8 cellular contexts compared by ENCODE assay signal in genomic region chr17:7484067-7484963, GRCh38. TPM values are rescaled to one million over a fixed set of nuclear protein-coding genes. Genes with fewer than 3 reads are reported as not detected.
DNase-seq lines count a peak whose midpoint lies in the region; ATAC-seq and TF ChIP-seq lines count a peak whose summit lies in the region.

Gene POLR2A (plus strand): TSS chr17:7484366.

- H3K27me3 ChIP-seq in DND-41 (ENCODE audit: insufficient read depth, low read length, poor library complexity) (no peaks in the 10 kb centered on the region), GM23248 (replicated peaks; ENCODE audit: insufficient read depth) (no peaks in the 10 kb centered on the region)
- no peaks in the 10 kb centered on the region for H3K27me3 ChIP-seq in naive thymus-derived CD4-positive, alpha-beta T cell (ENCODE audit: control insufficient read depth in 2 of 2, insufficient read depth in 2 of 2, low read length in 2 of 2)

- peak; percentile 66 for ATAC-seq in DND-41 (ENCODE audit: insufficient read depth, low read depth)
- peak; percentile 80 for ATAC-seq in naive thymus-derived CD4-positive, alpha-beta T cell
- peak; percentile 67 to 76 for ATAC-seq in stimulated activated naive B cell treated with anti-CD40 and anti-IgM and Interleukin-4, amounts not matched to agents 10 μg/mL and 1 μg/mL and 100 μg/mL, for 72 hours (replicated peaks)

- peaks cover 18% of the 10 kb centered on the region for H3F3A ChIP-seq in GM23248 (ENCODE audit: insufficient read depth)

- H2AFZ ChIP-seq in DND-41 (ENCODE audit: low read depth, low read length) (peak within 1 kb of the TSS; percentile 87), GM23248 (peak within 1 kb of the TSS; percentile 92)

- peak within 1 kb of the TSS; percentile 70 to 85 for H3K4me3 ChIP-seq in DND-41 (ENCODE audit: low read depth in 1 of 2, low read length in 2 of 2)
- peak within 1 kb of the TSS; percentile 95 for H3K4me3 ChIP-seq in GM23248
- peak within 1 kb of the TSS; percentile 100 for H3K4me3 ChIP-seq in naive thymus-derived CD4-positive, alpha-beta T cell (ENCODE audit: low read length)

- H3K9me3 ChIP-seq in DND-41 (ENCODE audit: insufficient read depth, low read length, severe bottlenecking) (no peaks in the 10 kb centered on the region), GM23248 (ENCODE audit: low read depth) (no peaks in the 10 kb centered on the region)
- no peaks in the 10 kb centered on the region for H3K9me3 ChIP-seq in naive thymus-derived CD4-positive, alpha-beta T cell (ENCODE audit: control insufficient read depth in 2 of 3, low read length in 3 of 3)

- 1% methylated on average over 52 to 59 of the region's 68 CpGs for WGBS in GM23248 (ENCODE audit: low coverage in 1 of 2, low lambda C conversion rate in 2 of 2, missing lambda C conversion rate in 2 of 2), 2 experiments

- DNase-seq in DND-41: peak; percentile 97
- peak; percentile 99 for DNase-seq in GM23248
- peak; percentile 68 to 79 for DNase-seq in Kasumi-1 (lab: John Stamatoyannopoulos, UW)
- peak; percentile 96 for DNase-seq in RPMI7951 (ENCODE audit: low read depth)
- DNase-seq in activated T-helper 1 cell treated with anti-CD3 and anti-CD28 coated beads, Interleukin-2, amount 50 U/mL, for 16 hours (ENCODE audit: low read depth in 1 of 2, low spot score in 1 of 2): peak; percentile 96 to 98
- peak; percentile 99 for DNase-seq in fibroblast of gingiva (ENCODE audit: low read depth)
- DNase-seq in naive thymus-derived CD4-positive, alpha-beta T cell: peak; percentile 97 to 99 (median 99)
- peak; percentile 97 for DNase-seq in stimulated activated naive B cell treated with anti-CD40 and anti-IgM and Interleukin-4, amounts not matched to agents 10 μg/mL and 1 μg/mL and 100 μg/mL, for 72 hours

- H3K27me3 Mint-ChIP-seq in naive thymus-derived CD4-positive, alpha-beta T cell: no peaks in the 10 kb centered on the region
- no peaks in the 10 kb centered on the region for H3K27me3 Mint-ChIP-seq in stimulated activated naive B cell treated with anti-CD40 and anti-IgM and Interleukin-4, amounts not matched to agents 10 μg/mL and 1 μg/mL and 100 μg/mL, for 72 hours

- H3K9ac ChIP-seq in DND-41 (ENCODE audit: low read depth, low read length): peak within 1 kb of the TSS; percentile 98
- peak within 1 kb of the TSS; percentile 99 for H3K9ac ChIP-seq in GM23248

- POLR2A ChIA-PET in naive thymus-derived CD4-positive, alpha-beta T cell (lab: Charles Lee): interaction anchor here (0.6 to 6.3 kb wide), 43 partner anchors 8 to 672 kb away, joined by 3 to 107 read pairs (median 5); partner anchors contain the start of genes ACAP1, CHRNB1, FGF11 and MPDU1

- H3K36me3 ChIP-seq in DND-41 (ENCODE audit: insufficient read depth, low read length): peaks cover 22% of the 10 kb centered on the region
- H3K36me3 ChIP-seq in GM23248 (ENCODE audit: low read depth): no peaks in the 10 kb centered on the region
- peaks cover 0 to 6% (median 0%) of the 10 kb centered on the region in 3 experiments for H3K36me3 ChIP-seq in naive thymus-derived CD4-positive, alpha-beta T cell (ENCODE audit: control insufficient read depth in 2 of 3, insufficient read depth in 3 of 3, low read length in 3 of 3)

- no peak for TF ChIP-seq CTCF in DND-41 (IDR thresholded peaks at IDR 0.05; ENCODE audit: borderline replicate concordance, extremely low read depth, low read length, poor library complexity, severe bottlenecking)

- H3K4me2 ChIP-seq in DND-41 (ENCODE audit: insufficient read depth, low read length): peak within 1 kb of the TSS; percentile 80
- H3K4me2 ChIP-seq in GM23248 (ENCODE audit: unreplicated experiment): peak within 1 kb of the TSS; percentile 93

- H4K20me1 ChIP-seq in DND-41 (ENCODE audit: insufficient read depth, low read length) (peaks cover 39% of the 10 kb centered on the region), GM23248 (ENCODE audit: insufficient read depth) (peaks cover 12% of the 10 kb centered on the region; the same call in 1 of the 2 replicates)

- H3K79me2 ChIP-seq in DND-41 (ENCODE audit: insufficient read depth, low read length) (peaks cover 60% of the 10 kb centered on the region), GM23248 (ENCODE audit: insufficient read depth) (peaks cover 81% of the 10 kb centered on the region)

- peaks cover 61 to 81% (median 72%) of the 10 kb centered on the region in 7 donors for H3K4me1 Mint-ChIP-seq in naive thymus-derived CD4-positive, alpha-beta T cell
- peaks cover 55 to 83% of the 10 kb centered on the region in 2 donors for H3K4me1 Mint-ChIP-seq in stimulated activated naive B cell treated with anti-CD40 and anti-IgM and Interleukin-4, amounts not matched to agents 10 μg/mL and 1 μg/mL and 100 μg/mL, for 72 hours

- CTCF ChIA-PET in naive thymus-derived CD4-positive, alpha-beta T cell (lab: Charles Lee): interaction anchor here (0.7 to 5.3 kb wide), 6 partner anchors 30 to 147 kb away, joined by 3 to 34 read pairs (median 4); partner anchors contain the start of genes SENP3, TMEM102 and TMEM256

- peaks cover 0 to 11% (median 0%) of the 10 kb centered on the region in 11 donors for H3K9me3 Mint-ChIP-seq in naive thymus-derived CD4-positive, alpha-beta T cell
- no peaks in the 10 kb centered on the region for H3K9me3 Mint-ChIP-seq in stimulated activated naive B cell treated with anti-CD40 and anti-IgM and Interleukin-4, amounts not matched to agents 10 μg/mL and 1 μg/mL and 100 μg/mL, for 72 hours

- H3K4me1 ChIP-seq in DND-41 (ENCODE audit: insufficient read depth, low read length) (peaks cover 60% of the 10 kb centered on the region), GM23248 (ENCODE audit: insufficient read depth) (peaks cover 26% of the 10 kb centered on the region)
- H3K4me1 ChIP-seq in naive thymus-derived CD4-positive, alpha-beta T cell (ENCODE audit: control insufficient read depth in 2 of 2, insufficient read depth in 2 of 2, low read length in 2 of 2): peaks cover 38 to 55% of the 10 kb centered on the region in 2 donors

- peak within 1 kb of the TSS; percentile 99 to 100 (median 100) for H3K27ac Mint-ChIP-seq in naive thymus-derived CD4-positive, alpha-beta T cell
- H3K27ac Mint-ChIP-seq in stimulated activated naive B cell treated with anti-CD40 and anti-IgM and Interleukin-4, amounts not matched to agents 10 μg/mL and 1 μg/mL and 100 μg/mL, for 72 hours: peak within 1 kb of the TSS; percentile 100

- intact Hi-C loops in naive thymus-derived CD4-positive, alpha-beta T cell (cut with micrococcal nuclease): loop anchor here (1.0 to 10.0 kb wide), 28 partner anchors 10 to 673 kb away; partner anchors contain the start of genes EIF5A (in 2 of the 2), ELP5 (in 2 of the 2), KCTD11 (in 2 of the 2) and SENP3 (in 2 of the 2)

- H3K36me3 Mint-ChIP-seq in naive thymus-derived CD4-positive, alpha-beta T cell: peaks cover 0 to 19% (median 8%) of the 10 kb centered on the region in 5 donors
- peaks cover 25 to 34% of the 10 kb centered on the region in 2 donors for H3K36me3 Mint-ChIP-seq in stimulated activated naive B cell treated with anti-CD40 and anti-IgM and Interleukin-4, amounts not matched to agents 10 μg/mL and 1 μg/mL and 100 μg/mL, for 72 hours

- peak within 1 kb of the TSS; percentile 86 to 100 (median 98) for H3K4me3 Mint-ChIP-seq in naive thymus-derived CD4-positive, alpha-beta T cell
- H3K4me3 Mint-ChIP-seq in stimulated activated naive B cell treated with anti-CD40 and anti-IgM and Interleukin-4, amounts not matched to agents 10 μg/mL and 1 μg/mL and 100 μg/mL, for 72 hours: peak within 1 kb of the TSS; percentile 99 to 100

- no peaks in the 10 kb centered on the region for H3K9me2 ChIP-seq in GM23248 (ENCODE audit: insufficient read depth)

- H3K27ac ChIP-seq in DND-41 (ENCODE audit: low read length) (peak within 1 kb of the TSS; percentile 100), GM23248 (peak within 1 kb of the TSS; percentile 100)
- H3K27ac ChIP-seq in naive thymus-derived CD4-positive, alpha-beta T cell (ENCODE audit: low read depth, low read length): peak within 1 kb of the TSS; percentile 97

- in situ Hi-C loops in GM23248 (cut with MboI): no loop called here

RNA-seq across cellular contexts. Expression of gene POLR2A, which starts in this region (rescaled TPM):
- 45.9 and 46.2 TPM in 2 replicates for total RNA-seq in GM23248 (2014; rRNA removed; shearing (Covaris generic))
- 74.1 and 75.7 TPM in 2 replicates for polyA plus RNA-seq in GM23248 (2016; fragmentation: Nextera tagmentation; extraction: Ambion mirVana)
- total RNA-seq in RPMI7951 (2014; rRNA removed; shearing (Covaris generic)): 15.4 and 22.3 TPM in 2 replicates
- 100 to 1,000 TPM; 165 to 501 (median 225) TPM for total RNA-seq in naive thymus-derived CD4-positive, alpha-beta T cell
- 10 to 100 TPM; 43.6 to 82.4 TPM for polyA plus RNA-seq in naive thymus-derived CD4-positive, alpha-beta T cell

Comparison
In these comparisons a context has a peak if more than half of its experiments do, and no peak if none do; other contexts are left out.
1. Peak in every context shown above with its lines: DNase-seq, ATAC-seq, H3K4me3 ChIP-seq and H3K27ac ChIP-seq.